In genomic region chr13:42970824-42971669, GRCh38 we compare ENCODE assay signal across 8 cellular contexts. TPM values are rescaled to one million over a fixed set of nuclear protein-coding genes. Genes with fewer than 3 reads are reported as not detected.
A peak's percentile ranks its signal among the peaks of the same experiment; 100 is the strongest.
DNase-seq lines count a peak whose midpoint lies in the region; TF ChIP-seq lines count a peak whose summit lies in the region.

No MANE protein-coding gene starts in this region.

- no CpG with 5 or more reads among the region's 6 CpGs for WGBS in H9 (ENCODE audit: extremely low coverage, insufficient read length, low lambda C conversion rate)

- TF ChIP-seq CTCF in H9 (conservative IDR thresholded peaks at IDR 0.05): peak; percentile 84
- peak; percentile 68 to 84 for TF ChIP-seq CTCF in fibroblast of lung (conservative IDR thresholded peaks at IDR 0.05 in 1 of 2, IDR thresholded peaks at IDR 0.05 in 1 of 2; ENCODE audit: low read depth in 1 of 2, low read length in 2 of 2)
- peak; percentile 72 for TF ChIP-seq CTCF in neural crest cell (conservative IDR thresholded peaks at IDR 0.05)

- H2BK15ac ChIP-seq in H9 (ENCODE audit: low read depth, low read length): no peak overlapping the region

- H3K23ac ChIP-seq in H9 (ENCODE audit: insufficient read length, low read depth, low read length): no peak overlapping the region

- H3K27ac Mint-ChIP-seq in H9 (no peak overlapping the region), neural crest cell (ENCODE audit: unreplicated experiment) (no peak overlapping the region)

- H3K4me3 ChIP-seq in fibroblast of lung (replicated peaks in 1 of 4; ENCODE audit: control extremely low read depth in 1 of 4, insufficient read depth in 1 of 4, low read depth in 3 of 4, low read length in 4 of 4): no peak overlapping the region

- H3K23me2 ChIP-seq in H9 (ENCODE audit: insufficient read length, low read depth, low read length, poor library complexity, severe bottlenecking): no peaks in the 10 kb centered on the region

- H2BK20ac ChIP-seq in H9 (ENCODE audit: low read depth, low read length, poor library complexity, severe bottlenecking): no peak overlapping the region

- no peak overlapping the region for H3K56ac ChIP-seq in H9 (ENCODE audit: insufficient read length, low read depth, low read length)

- H3K4me1 ChIP-seq in H9 (ENCODE audit: insufficient read depth, low read length) (peaks cover 2% of the 10 kb centered on the region; the same call in 1 of the 2 replicates), fibroblast of lung (ENCODE audit: control insufficient read depth, extremely low read depth, insufficient read depth, low read length) (no peaks in the 10 kb centered on the region)

- H3K36me3 Mint-ChIP-seq in H9 (ENCODE audit: insufficient read depth in 1 of 3, low read depth in 3 of 3) (no peaks in the 10 kb centered on the region; a peak in 1 of 7 replicates), neural crest cell (ENCODE audit: low read depth) (no peaks in the 10 kb centered on the region)

- no peak overlapping the region for H3T11ph ChIP-seq in H9 (ENCODE audit: low read length)

- H3K9me3 Mint-ChIP-seq in H9 (no peaks in the 10 kb centered on the region), neural crest cell (no peaks in the 10 kb centered on the region)

- no peak overlapping the region for H3K4me3 Mint-ChIP-seq in H9
- no peak overlapping the region for H3K4me3 Mint-ChIP-seq in neural crest cell

- no peak overlapping the region for H3K14ac ChIP-seq in H9 (ENCODE audit: insufficient read depth, low read length)

- no peak overlapping the region for H3K18ac ChIP-seq in H9 (ENCODE audit: insufficient read length, low read depth, low read length)

- no peak overlapping the region for H2BK120ac ChIP-seq in H9 (ENCODE audit: low read depth, low read length, poor library complexity, severe bottlenecking)

- no peaks in the 10 kb centered on the region for H3K79me1 ChIP-seq in H9 (ENCODE audit: insufficient read depth, low read depth, low read length, poor library complexity, severe bottlenecking)

- H2BK5ac ChIP-seq in H9 (ENCODE audit: insufficient read length, low read length): no peak overlapping the region

- H2AK5ac ChIP-seq in H9 (ENCODE audit: insufficient read length, low read length): no peak overlapping the region

- H3K4me1 Mint-ChIP-seq in H9: peaks cover 24 to 32% of the 10 kb centered on the region in 2 experiments
- peaks cover 3% of the 10 kb centered on the region for H3K4me1 Mint-ChIP-seq in neural crest cell

- no peaks in the 10 kb centered on the region for H3K36me3 ChIP-seq in fibroblast of lung (ENCODE audit: control insufficient read depth, insufficient read depth, low read length)

- H4K91ac ChIP-seq in H9 (ENCODE audit: insufficient read length, low read depth, low read length): no peak overlapping the region

- H3K27ac ChIP-seq in H9 (ENCODE audit: insufficient read length, low read depth, low read length) (no peak overlapping the region), fibroblast of lung (ENCODE audit: insufficient read depth, low read length) (no peak overlapping the region)

- H3K9me3 ChIP-seq in H9 (ENCODE audit: control insufficient read depth, low read depth, low read length): no peaks in the 10 kb centered on the region
- H3K9me3 ChIP-seq in fibroblast of lung (ENCODE audit: control insufficient read depth, insufficient read depth, low read depth, low read length): no peaks in the 10 kb centered on the region

- H4K20me1 ChIP-seq in H9 (ENCODE audit: control insufficient read depth, insufficient read depth, insufficient read length) (no peaks in the 10 kb centered on the region), fibroblast of lung (ENCODE audit: control insufficient read depth, extremely low read depth, insufficient read depth, low read length) (no peaks in the 10 kb centered on the region)

- DNase-seq in NCI-H187 treated with DMSO at 0.1 percent for 48 hours (lab: John Stamatoyannopoulos, UW): peak; percentile 8
- DNase-seq in NCI-H187 (lab: John Stamatoyannopoulos, UW): no peak
- DNase-seq in H9: peak; percentile 48
- DNase-seq in NCI-H1694 treated with DMSO at 0.1 percent for 48 hours (lab: John Stamatoyannopoulos, UW): peak; percentile 34
- DNase-seq in activated CD4-positive, alpha-beta T cell treated with anti-CD3 and anti-CD28 coated beads, Interleukin-2, amount 50 U/mL, for 4 hours: peak; percentile 21 to 31
- peak; percentile 37 to 51 for DNase-seq in fibroblast of lung (ENCODE audit: low read depth in 2 of 2)
- peak; percentile 15 for DNase-seq in neural crest cell (ENCODE audit: low read depth, low spot score)
- no peak for DNase-seq in NCI-H128 (lab: John Stamatoyannopoulos, UW; ENCODE audit: unreplicated experiment)

- H4K8ac ChIP-seq in H9 (replicated peaks; ENCODE audit: insufficient read length, low read depth, low read length): no peak overlapping the region

- H3K4ac ChIP-seq in H9 (ENCODE audit: low read depth, low read length): no peak overlapping the region

- no peak overlapping the region for H2AFZ ChIP-seq in H9 (ENCODE audit: low read length)
- no peak overlapping the region for H2AFZ ChIP-seq in fibroblast of lung (ENCODE audit: low read length)

- no peak overlapping the region for H2BK12ac ChIP-seq in H9 (ENCODE audit: insufficient read length, low read depth, low read length)

- H4K5ac ChIP-seq in H9 (ENCODE audit: insufficient read length, low read depth, low read length): no peak overlapping the region

- H3K79me2 ChIP-seq in H9 (ENCODE audit: insufficient read depth, low read length): no peaks in the 10 kb centered on the region
- H3K79me2 ChIP-seq in fibroblast of lung (ENCODE audit: control insufficient read depth, insufficient read depth, low read length): no peaks in the 10 kb centered on the region

- no peak overlapping the region for H3K9ac ChIP-seq in H9 (ENCODE audit: extremely low read depth, insufficient read length, low read length)
- H3K9ac ChIP-seq in fibroblast of lung (ENCODE audit: insufficient read depth, low read length): no peak overlapping the region

- H3K4me2 ChIP-seq in H9 (ENCODE audit: insufficient read depth, insufficient read length, low read length) (no peak overlapping the region), fibroblast of lung (ENCODE audit: extremely low read depth, insufficient read depth, low read length) (no peak overlapping the region)

- H3K27me3 Mint-ChIP-seq in H9 (ENCODE audit: low read depth) (no peaks in the 10 kb centered on the region), neural crest cell (ENCODE audit: low read depth) (no peaks in the 10 kb centered on the region)

- H3K27me3 ChIP-seq in H9 (ENCODE audit: insufficient read depth, low read length) (no peaks in the 10 kb centered on the region; the same call in 1 of the 2 replicates), fibroblast of lung (ENCODE audit: control insufficient read depth, insufficient read depth, low read length) (no peaks in the 10 kb centered on the region)

RNA-seq across cellular contexts. Expression of gene EPSTI1, which starts 21.0 kb away (rescaled TPM):
- total RNA-seq in H9 (2021) (0.70 and 1.3 TPM in 2 replicates), fibroblast of lung (5.6 and 8.2 TPM in 2 replicates), neural crest cell (not detected in 2 replicates)
- polyA plus RNA-seq in fibroblast of lung: 4.8 and 10.9 TPM in 2 replicates
- polyA plus RNA-seq in fibroblast of lung (2012): 3.8 and 8.6 TPM in 2 replicates
- polyA minus RNA-seq in fibroblast of lung (ENCODE audit: low replicate concordance): 0.31 and 0.33 TPM in 2 replicates

RNA-seq across cellular contexts. Expression of gene DNAJC15, which starts 52.3 kb away (rescaled TPM):
- total RNA-seq in H9 (2021) (12.2 and 13.4 TPM in 2 replicates), fibroblast of lung (6.2 and 18.5 TPM in 2 replicates), neural crest cell (14.7 and 16.6 TPM in 2 replicates)
- polyA plus RNA-seq in fibroblast of lung: 33.6 and 34.6 TPM in 2 replicates
- polyA plus RNA-seq in fibroblast of lung (2012): 27.0 and 30.3 TPM in 2 replicates
- 15.3 and 21.2 TPM in 2 replicates for polyA minus RNA-seq in fibroblast of lung (ENCODE audit: low replicate concordance)

Comparison
In these comparisons a context has a peak if more than half of its experiments do, and no peak if none do; other contexts are left out.
1. DNase-seq: peak in NCI-H187 treated with DMSO at 0.1 percent for 48 hours (single experiment), H9 (single experiment), NCI-H1694 treated with DMSO at 0.1 percent for 48 hours (single experiment), activated CD4-positive, alpha-beta T cell treated with anti-CD3 and anti-CD28 coated beads, Interleukin-2, amount 50 U/mL, for 4 hours (2 of 2), fibroblast of lung (2 of 2) and neural crest cell (single experiment); none in NCI-H187 (0 of 2) and NCI-H128 (single experiment).
2. Peak in every context shown above with its lines, with median percentiles within 50 percentile points of each other: CTCF ChIP-seq.